In the genomic region with DNA sequence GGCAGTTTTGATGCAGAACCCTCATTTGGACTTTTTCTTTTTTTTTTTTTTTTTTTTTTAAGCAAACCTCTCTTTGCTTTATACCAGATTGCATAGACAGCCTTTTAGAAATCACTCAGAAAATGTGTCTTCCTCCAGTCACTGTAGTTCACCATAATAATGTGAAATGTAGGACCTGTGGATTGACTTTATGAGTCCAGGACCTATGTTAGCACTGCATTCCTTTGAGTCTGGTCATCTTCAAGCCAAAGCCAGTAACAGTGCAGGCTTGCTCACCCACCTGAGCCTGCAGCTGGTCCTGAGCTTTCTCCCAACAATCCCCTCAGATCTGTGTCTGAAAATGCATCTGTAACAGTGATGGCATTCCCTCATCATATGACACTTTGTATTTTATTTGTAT, we compare ENCODE assay signal across 1 cellular context.
TF ChIP-seq lines count a peak whose summit lies in the region.

No MANE protein-coding gene starts in this region.

TF ChIP-seq in HepG2, 621 proteins besides CTCF, POLR2A, EP300 and RAD21:
- TF ChIP-seq ZNF556 (CRISPR knock-in tag; IDR thresholded peaks at IDR 0.05; ENCODE audit: borderline replicate concordance) (no peak), ZSCAN29 (CRISPR knock-in tag; conservative IDR thresholded peaks at IDR 0.05) (no peak), MED1 (CRISPR knock-in tag; IDR thresholded peaks at IDR 0.05) (no peak), ZNF124 (CRISPR knock-in tag; IDR thresholded peaks at IDR 0.05) (no peak)
